In genomic region chr7:32894171-32894570, GRCh38 we compare ENCODE assay signal across 21 cellular contexts. TPM values are rescaled to one million over a fixed set of nuclear protein-coding genes. Genes with fewer than 3 reads are reported as not detected.
DNase-seq lines count a peak whose midpoint lies in the region; ATAC-seq and TF ChIP-seq lines count a peak whose summit lies in the region.
"Had no signal": no experiment of that assay in that cellular context is flagged by ENCODE, and none has a peak within 500 bp of the region (broad histone marks: within the 10 kb centered on the region; RNA-seq: fewer than 3 reads in every experiment).

No MANE protein-coding gene starts in this region.

- CTCF ChIA-PET in activated CD4-positive, alpha-beta T cell treated with anti-CD3 and anti-CD28 coated beads, Interleukin-2, amount 10 ng/mL, durations not matched to agents 7 days and 5 days (lab: Charles Lee), result interaction anchor here (0.7 to 3.4 kb wide), 5 partner anchors 8 to 214 kb away, joined by 3 to 17 read pairs (median 3); no protein-coding TSS in a partner anchor
- CTCF ChIA-PET in GM10248 (lab: Yijun Ruan, JAX), result interaction anchor here (0.6 to 2.3 kb wide), 3 partner anchors 12 to 48 kb away, joined by 3 to 8 read pairs (median 5); no protein-coding TSS in a partner anchor

- H3K4me3 ChIP-seq in KMS-11 (IDR thresholded peaks at IDR 0.05; ENCODE audit: insufficient read depth, low read depth, low read length) (no peak overlapping the region), neural progenitor cell (no peak overlapping the region)
- no peak overlapping the region for H3K4me3 ChIP-seq in effector memory CD4-positive, alpha-beta T cell (ENCODE audit: insufficient read depth, low read depth, low read length, poor library complexity, severe bottlenecking)
- H3K4me3 ChIP-seq: heart right ventricle, SJSA1, stomach had no signal

- H3K4me3 Mint-ChIP-seq in activated CD4-positive, alpha-beta T cell treated with anti-CD3 and anti-CD28 coated beads, Interleukin-2, amount 10 ng/mL, durations not matched to agents 7 days and 5 days, result no peak overlapping the region
- no peak overlapping the region for H3K4me3 Mint-ChIP-seq in activated CD4-positive, alpha-beta T cell treated with anti-CD3 and anti-CD28 coated beads, Interleukin-2, amount 10 ng/mL, durations not matched to agents 24 days and 14 days
- peak overlapping the region; percentile 33 for H3K4me3 Mint-ChIP-seq in neural progenitor cell

- intact Hi-C loops in activated CD4-positive, alpha-beta T cell treated with anti-CD3 and anti-CD28 coated beads, Interleukin-2, amount 10 ng/mL, durations not matched to agents 24 days and 14 days (cut with micrococcal nuclease), result no loop called here

- H3K4me1 ChIP-seq in KMS-11 (ENCODE audit: low read depth, poor library complexity, severe bottlenecking) (peaks cover 23% of the 10 kb centered on the region), neural progenitor cell (peaks cover 14% of the 10 kb centered on the region)
- peaks cover 20% of the 10 kb centered on the region for H3K4me1 ChIP-seq in effector memory CD4-positive, alpha-beta T cell (ENCODE audit: control insufficient read depth, insufficient read depth, low read length, poor library complexity, severe bottlenecking)

- H4K20me1 ChIP-seq in KMS-11 (ENCODE audit: insufficient read depth) (no peaks in the 10 kb centered on the region), neural progenitor cell (ENCODE audit: low read depth) (peaks cover 17% of the 10 kb centered on the region)

- H3K27ac Mint-ChIP-seq in activated CD4-positive, alpha-beta T cell treated with anti-CD3 and anti-CD28 coated beads, Interleukin-2, amount 10 ng/mL, durations not matched to agents 7 days and 5 days, result peak overlapping the region; percentile 50
- H3K27ac Mint-ChIP-seq in activated CD4-positive, alpha-beta T cell treated with anti-CD3 and anti-CD28 coated beads, Interleukin-2, amount 10 ng/mL, durations not matched to agents 24 days and 14 days, result no peak overlapping the region
- H3K27ac Mint-ChIP-seq in neural progenitor cell, result no peak overlapping the region

- H3K79me2 ChIP-seq in KMS-11 (ENCODE audit: insufficient read depth, low read depth) (peaks cover 17% of the 10 kb centered on the region), neural progenitor cell (ENCODE audit: low read depth) (peaks cover 18% of the 10 kb centered on the region)

- peaks cover 12% of the 10 kb centered on the region for H3K36me3 Mint-ChIP-seq in activated CD4-positive, alpha-beta T cell treated with anti-CD3 and anti-CD28 coated beads, Interleukin-2, amount 10 ng/mL, durations not matched to agents 7 days and 5 days (ENCODE audit: low read depth)
- H3K36me3 Mint-ChIP-seq in activated CD4-positive, alpha-beta T cell treated with anti-CD3 and anti-CD28 coated beads, Interleukin-2, amount 10 ng/mL, durations not matched to agents 24 days and 14 days (ENCODE audit: low read depth), result peaks cover 11% of the 10 kb centered on the region
- no peaks in the 10 kb centered on the region for H3K36me3 Mint-ChIP-seq in neural progenitor cell

- H3K4me1 Mint-ChIP-seq in activated CD4-positive, alpha-beta T cell treated with anti-CD3 and anti-CD28 coated beads, Interleukin-2, amount 10 ng/mL, durations not matched to agents 7 days and 5 days, result peaks cover 29% of the 10 kb centered on the region
- peaks cover 35% of the 10 kb centered on the region for H3K4me1 Mint-ChIP-seq in activated CD4-positive, alpha-beta T cell treated with anti-CD3 and anti-CD28 coated beads, Interleukin-2, amount 10 ng/mL, durations not matched to agents 24 days and 14 days
- H3K4me1 Mint-ChIP-seq in neural progenitor cell, result peaks cover 35% of the 10 kb centered on the region

- H3K4me2 ChIP-seq in KMS-11, result 0 out of 2 replicates have a peak overlapping the region, but pooled peaks have one; percentile 74
- no peak overlapping the region for H3K4me2 ChIP-seq in neural progenitor cell

- H3K27ac ChIP-seq in KMS-11, result no peak overlapping the region
- peak overlapping the region; percentile 97 for H3K27ac ChIP-seq in effector memory CD4-positive, alpha-beta T cell (ENCODE audit: insufficient read depth, low read length, poor library complexity, severe bottlenecking)
- H3K27ac ChIP-seq in neural progenitor cell, result no peak overlapping the region
- H3K27ac ChIP-seq: brain microvascular endothelial cell, SJSA1 had no signal

- H3K9me3 Mint-ChIP-seq in activated CD4-positive, alpha-beta T cell treated with anti-CD3 and anti-CD28 coated beads, Interleukin-2, amount 10 ng/mL, durations not matched to agents 7 days and 5 days, result no peaks in the 10 kb centered on the region
- no peaks in the 10 kb centered on the region for H3K9me3 Mint-ChIP-seq in activated CD4-positive, alpha-beta T cell treated with anti-CD3 and anti-CD28 coated beads, Interleukin-2, amount 10 ng/mL, durations not matched to agents 24 days and 14 days
- no peaks in the 10 kb centered on the region for H3K9me3 Mint-ChIP-seq in neural progenitor cell
- H3K9me3 Mint-ChIP-seq: activated naive CD8-positive, alpha-beta T cell treated with anti-CD3 and anti-CD28 coated beads, Interleukin-2, amount 10 ng/mL, durations not matched to agents 7 days and 5 days had no signal

- no peak for TF ChIP-seq CTCF in KMS-11 (conservative IDR thresholded peaks at IDR 0.05; ENCODE audit: low read depth, low read length)
- TF ChIP-seq CTCF in neural progenitor cell (IDR thresholded peaks at IDR 0.05), result no peak
- no peak for TF ChIP-seq CTCF in GM10248 (IDR thresholded peaks at IDR 0.05; ENCODE audit: control extremely low read depth, extremely low read depth, low read depth, missing control alignments)

- H3K9me3 ChIP-seq in effector memory CD4-positive, alpha-beta T cell (ENCODE audit: control insufficient read depth, low read length), result no peaks in the 10 kb centered on the region
- no peaks in the 10 kb centered on the region for H3K9me3 ChIP-seq in neural progenitor cell (ENCODE audit: low read depth)
- H3K9me3 ChIP-seq: heart right ventricle, SJSA1, stomach had no signal

- H2AFZ ChIP-seq in KMS-11 (ENCODE audit: low read depth) (peak overlapping the region; percentile 41; the same call in 1 of the 2 replicates), neural progenitor cell (replicated peaks) (no peak overlapping the region)

- DNase-seq in activated CD4-positive, alpha-beta T cell treated with anti-CD3 and anti-CD28 coated beads, Interleukin-2, amount 10 ng/mL, durations not matched to agents 7 days and 5 days, result no peak
- no peak for DNase-seq in activated CD4-positive, alpha-beta T cell treated with anti-CD3 and anti-CD28 coated beads, Interleukin-2, amount 10 ng/mL, durations not matched to agents 24 days and 14 days
- DNase-seq in effector memory CD4-positive, alpha-beta T cell, result no peak
- no peak for DNase-seq in neural progenitor cell (ENCODE audit: low spot score)
- DNase-seq in GM10248 (ENCODE audit: extremely low spot score), result no peak
- DNase-seq in DMS79 treated with DMSO at 0.1 percent for 48 hours (lab: John Stamatoyannopoulos, UW), result no peak
- DNase-seq: activated CD4-positive, alpha-beta T cell treated with anti-CD3 and anti-CD28 coated beads for 1 hour; activated CD8-positive, alpha-beta memory T cell treated with anti-CD3 and anti-CD28 coated beads, Interleukin-2, amount 50 U/mL, for 48 hours; activated naive CD8-positive, alpha-beta T cell treated with anti-CD3 and anti-CD28 coated beads, Interleukin-2, amount 10 ng/mL, durations not matched to agents 7 days and 5 days; brain microvascular endothelial cell; C1 segment of cervical spinal cord; heart right ventricle; MM.1S; NCI-H1694; NCI-H82; posterior cingulate gyrus; stomach; T1000 had no signal

- POLR2A ChIA-PET in activated CD4-positive, alpha-beta T cell treated with anti-CD3 and anti-CD28 coated beads, Interleukin-2, amount 10 ng/mL, durations not matched to agents 7 days and 5 days (lab: Charles Lee), result no interaction called here
- POLR2A ChIA-PET in GM10248 (lab: Yijun Ruan, JAX), result no interaction called here

- H3K36me3 ChIP-seq in KMS-11 (ENCODE audit: insufficient read depth) (no peaks in the 10 kb centered on the region), neural progenitor cell (no peaks in the 10 kb centered on the region)
- no peaks in the 10 kb centered on the region for H3K36me3 ChIP-seq in effector memory CD4-positive, alpha-beta T cell (ENCODE audit: control insufficient read depth, insufficient read depth, low read length)
- H3K36me3 ChIP-seq: brain microvascular endothelial cell, heart right ventricle, stomach had no signal

- H3K27me3 ChIP-seq in KMS-11 (ENCODE audit: insufficient read depth, low read depth) (no peaks in the 10 kb centered on the region), neural progenitor cell (peaks cover 26% of the 10 kb centered on the region)
- H3K27me3 ChIP-seq in effector memory CD4-positive, alpha-beta T cell (replicated peaks; ENCODE audit: control insufficient read depth, insufficient read depth, low read length, poor library complexity, severe bottlenecking), result no peaks in the 10 kb centered on the region
- H3K27me3 ChIP-seq: brain microvascular endothelial cell, heart right ventricle, stomach had no signal

- H3F3A ChIP-seq in neural progenitor cell (ENCODE audit: low read depth), result peaks cover 25% of the 10 kb centered on the region

- peaks cover 2% of the 10 kb centered on the region for H3K27me3 Mint-ChIP-seq in activated CD4-positive, alpha-beta T cell treated with anti-CD3 and anti-CD28 coated beads, Interleukin-2, amount 10 ng/mL, durations not matched to agents 7 days and 5 days
- peaks cover 3% of the 10 kb centered on the region for H3K27me3 Mint-ChIP-seq in activated CD4-positive, alpha-beta T cell treated with anti-CD3 and anti-CD28 coated beads, Interleukin-2, amount 10 ng/mL, durations not matched to agents 24 days and 14 days
- peaks cover 10% of the 10 kb centered on the region for H3K27me3 Mint-ChIP-seq in neural progenitor cell (ENCODE audit: insufficient read depth, low read depth)

- ATAC-seq in GM21528 (IDR thresholded peaks at IDR 0.05; ENCODE audit: low FRiP score, unreplicated experiment), result no peak
- ATAC-seq: heart right ventricle had no signal

- H3K9ac ChIP-seq in KMS-11, result no peak overlapping the region
- H3K9ac ChIP-seq in neural progenitor cell, result no peak overlapping the region

RNA-seq across cellular contexts. Expression of gene KBTBD2, which starts 2.6 kb away (rescaled TPM):
- 10 to 100 TPM; 46.2 to 46.6 TPM for total RNA-seq in activated CD4-positive, alpha-beta T cell treated with anti-CD3 and anti-CD28 coated beads, Interleukin-2, amount 10 ng/mL, durations not matched to agents 7 days and 5 days
- 30.2 and 31.5 TPM in 2 replicates for total RNA-seq in activated CD4-positive, alpha-beta T cell treated with anti-CD3 and anti-CD28 coated beads, Interleukin-2, amount 10 ng/mL, durations not matched to agents 24 days and 14 days
- total RNA-seq in neural progenitor cell (ENCODE audit: low replicate concordance), result 31.2 and 45.5 TPM in 2 replicates
